13 cellular contexts compared by ENCODE assay signal in the genomic region with DNA sequence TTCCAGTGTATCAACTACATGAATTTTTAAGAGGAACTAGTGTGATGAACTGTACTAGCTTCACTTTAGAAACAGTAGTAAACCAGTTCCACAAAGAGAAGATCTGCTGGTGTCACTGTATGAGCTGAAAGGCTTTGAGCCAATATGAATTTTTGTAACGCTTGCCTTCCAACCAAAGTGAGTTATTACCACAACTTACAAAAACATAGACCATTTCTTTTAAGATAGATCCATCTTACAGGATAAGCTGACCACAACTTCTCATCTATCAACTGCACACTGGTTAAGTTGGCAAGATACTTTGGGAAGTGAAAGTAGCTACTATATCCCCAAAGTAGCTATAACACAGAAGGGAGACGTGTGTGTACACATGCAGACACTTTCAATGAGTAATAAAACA.
DNase-seq lines count a peak whose midpoint lies in the region; ATAC-seq and TF ChIP-seq lines count a peak whose summit lies in the region.
"Had no signal": no experiment of that assay in that cellular context is flagged by ENCODE, and none has a peak within 500 bp of the region (broad histone marks: within the 10 kb centered on the region; RNA-seq: fewer than 3 reads in every experiment).

No MANE protein-coding gene starts in this region.

- H3K9me3 Mint-ChIP-seq in stimulated activated naive CD8-positive, alpha-beta T cell treated with anti-CD3 and anti-CD28 coated beads, Interleukin-15, amount 100 ng/mL, for 72 hours: no peaks in the 10 kb centered on the region
- peaks cover 0 to 2% (median 0%) of the 10 kb centered on the region in 5 experiments for H3K9me3 Mint-ChIP-seq in brain
- H3K9me3 Mint-ChIP-seq in activated CD4-positive, alpha-beta T cell treated with anti-CD3 and anti-CD28 coated beads, Interleukin-2, amount 10 ng/mL, durations not matched to agents 24 days and 14 days: no peaks in the 10 kb centered on the region
- H3K9me3 Mint-ChIP-seq: activated T-helper 2 cell treated with anti-CD3 and anti-CD28 coated beads, Interferon-gamma antibody, Interleukin-2, Interleukin-4, amounts not matched to agents 10 μg/mL and 5 μg/mL and 100 μg/mL, durations not matched to agents 14 hours and 24 hours and 36 hours had no signal

- H3K4me1 Mint-ChIP-seq in stimulated activated naive CD8-positive, alpha-beta T cell treated with anti-CD3 and anti-CD28 coated beads, Interleukin-15, amount 100 ng/mL, for 72 hours: no peaks in the 10 kb centered on the region
- H3K4me1 Mint-ChIP-seq in brain: peaks cover 55% of the 10 kb centered on the region
- H3K4me1 Mint-ChIP-seq in activated CD4-positive, alpha-beta T cell treated with anti-CD3 and anti-CD28 coated beads, Interleukin-2, amount 10 ng/mL, durations not matched to agents 24 days and 14 days: no peaks in the 10 kb centered on the region

- no peak overlapping the region for H3K27ac Mint-ChIP-seq in stimulated activated naive CD8-positive, alpha-beta T cell treated with anti-CD3 and anti-CD28 coated beads, Interleukin-15, amount 100 ng/mL, for 72 hours
- peak overlapping the region in 3 of 5 experiments; percentile 17 to 83 (median 54) for H3K27ac Mint-ChIP-seq in brain
- H3K27ac Mint-ChIP-seq in activated CD4-positive, alpha-beta T cell treated with anti-CD3 and anti-CD28 coated beads, Interleukin-2, amount 10 ng/mL, durations not matched to agents 24 days and 14 days: no peak overlapping the region
- H3K27ac Mint-ChIP-seq: activated T-helper 2 cell treated with anti-CD3 and anti-CD28 coated beads, Interferon-gamma antibody, Interleukin-2, Interleukin-4, amounts not matched to agents 10 μg/mL and 5 μg/mL and 100 μg/mL, durations not matched to agents 14 hours and 24 hours and 36 hours had no signal

- ATAC-seq in stimulated activated naive CD8-positive, alpha-beta T cell treated with anti-CD3 and anti-CD28 coated beads, Interleukin-15, amount 100 ng/mL, for 72 hours: peak; percentile 74
- no peak for ATAC-seq in stimulated activated naive CD8-positive, alpha-beta T cell treated with anti-CD3 and anti-CD28 coated beads, Interleukin-15, Interleukin-2, amounts not matched to agents 100 U/mL and 50 U/mL, for 24 hours
- ATAC-seq in GM19467 (IDR thresholded peaks at IDR 0.05; ENCODE audit: unreplicated experiment): no peak
- ATAC-seq: HepG2, Panc1 had no signal

- no peak for TF ChIP-seq CTCF in brain (conservative IDR thresholded peaks at IDR 0.05)

- no peak for DNase-seq in stimulated activated naive CD8-positive, alpha-beta T cell treated with anti-CD3 and anti-CD28 coated beads, Interleukin-15, amount 100 ng/mL, for 72 hours
- DNase-seq in stimulated activated naive CD8-positive, alpha-beta T cell treated with anti-CD3 and anti-CD28 coated beads, Interleukin-15, Interleukin-2, amounts not matched to agents 100 U/mL and 50 U/mL, for 24 hours: no peak
- DNase-seq in NCI-H226: peak; percentile 62
- no peak for DNase-seq in activated CD4-positive, alpha-beta T cell treated with anti-CD3 and anti-CD28 coated beads, Interleukin-2, amount 10 ng/mL, durations not matched to agents 24 days and 14 days
- no peak for DNase-seq in stimulated activated CD4-positive, alpha-beta T cell treated with anti-CD3 and anti-CD28 coated beads, Interleukin-1b, Interleukin-23, amount 100 ng/mL, for 48 hours
- no peak for DNase-seq in D341Med (ENCODE audit: low spot score)
- DNase-seq: activated CD4-positive, alpha-beta T cell treated with anti-CD3 and anti-CD28 coated beads for 48 hours; NCI-H1105 treated with DMSO at 0.1 percent for 48 hours had no signal

- no peaks in the 10 kb centered on the region for H3K27me3 Mint-ChIP-seq in stimulated activated naive CD8-positive, alpha-beta T cell treated with anti-CD3 and anti-CD28 coated beads, Interleukin-15, amount 100 ng/mL, for 72 hours
- H3K27me3 Mint-ChIP-seq in brain: no peaks in the 10 kb centered on the region
- no peaks in the 10 kb centered on the region for H3K27me3 Mint-ChIP-seq in activated CD4-positive, alpha-beta T cell treated with anti-CD3 and anti-CD28 coated beads, Interleukin-2, amount 10 ng/mL, durations not matched to agents 24 days and 14 days

- intact Hi-C loops in activated CD4-positive, alpha-beta T cell treated with anti-CD3 and anti-CD28 coated beads, Interleukin-2, amount 10 ng/mL, durations not matched to agents 24 days and 14 days (cut with micrococcal nuclease): no loop called here

- peaks cover 2% of the 10 kb centered on the region for H3K36me3 Mint-ChIP-seq in brain
- no peaks in the 10 kb centered on the region for H3K36me3 Mint-ChIP-seq in activated CD4-positive, alpha-beta T cell treated with anti-CD3 and anti-CD28 coated beads, Interleukin-2, amount 10 ng/mL, durations not matched to agents 24 days and 14 days (ENCODE audit: low read depth)

- no peak overlapping the region for H3K4me3 Mint-ChIP-seq in stimulated activated naive CD8-positive, alpha-beta T cell treated with anti-CD3 and anti-CD28 coated beads, Interleukin-15, amount 100 ng/mL, for 72 hours
- peak overlapping the region in 1 of 5 experiments; percentile 28 for H3K4me3 Mint-ChIP-seq in brain
- no peak overlapping the region for H3K4me3 Mint-ChIP-seq in activated CD4-positive, alpha-beta T cell treated with anti-CD3 and anti-CD28 coated beads, Interleukin-2, amount 10 ng/mL, durations not matched to agents 24 days and 14 days

Comparison
In these comparisons a context has a peak if more than half of its experiments do, and no peak if none do; other contexts are left out.
1. H3K27ac Mint-ChIP-seq: peak in brain (3 of 5); none in stimulated activated naive CD8-positive, alpha-beta T cell treated with anti-CD3 and anti-CD28 coated beads, Interleukin-15, amount 100 ng/mL, for 72 hours (0 of 2) and activated CD4-positive, alpha-beta T cell treated with anti-CD3 and anti-CD28 coated beads, Interleukin-2, amount 10 ng/mL, durations not matched to agents 24 days and 14 days (single experiment).